ENCODE assay signal across 6 cellular contexts in the genomic region with DNA sequence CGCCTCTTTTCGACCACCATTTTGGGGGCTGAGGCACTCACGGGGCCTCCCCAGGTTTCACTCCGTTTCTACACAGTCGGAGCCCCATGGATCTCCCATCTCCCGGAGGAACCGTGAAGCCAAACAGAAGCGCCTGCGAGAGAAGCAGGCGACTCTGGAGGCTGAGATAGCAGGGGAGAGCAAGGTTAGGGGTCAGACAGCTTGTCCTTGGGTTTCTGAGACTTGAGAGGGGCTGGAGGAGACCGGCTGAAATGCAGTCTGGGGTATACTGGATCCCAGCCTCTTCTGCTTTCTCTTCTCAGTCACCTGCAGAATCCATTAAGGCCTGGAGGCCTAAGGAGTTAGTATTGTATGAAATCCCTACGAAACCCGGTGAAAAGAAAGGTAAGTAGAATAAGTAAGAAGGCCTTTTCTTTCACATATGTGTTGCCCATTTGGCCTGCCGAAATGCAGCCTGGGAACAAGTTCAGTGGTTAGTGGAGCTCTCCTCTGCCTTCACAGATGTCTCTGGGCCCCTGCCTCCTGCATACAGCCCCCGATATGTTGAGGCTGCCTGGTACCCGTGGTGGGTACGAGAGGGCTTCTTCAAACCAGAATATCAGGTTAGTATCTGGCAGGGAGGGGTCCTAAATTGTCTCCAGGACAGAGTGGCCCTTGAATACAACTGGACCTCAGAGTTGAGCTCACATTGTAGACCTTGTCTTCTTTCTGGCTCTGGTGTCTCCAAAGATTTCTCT. TPM values are rescaled to one million over a fixed set of nuclear protein-coding genes. Genes with fewer than 3 reads are reported as not detected.
DNase-seq lines count a peak whose midpoint lies in the region; ATAC-seq, FAIRE-seq and TF ChIP-seq lines count a peak whose summit lies in the region.

No MANE protein-coding gene starts in this region.

- H3K4me1 ChIP-seq in DOHH2 (ENCODE audit: control insufficient read depth, low read length) (peaks cover 22% of the 10 kb centered on the region), right lobe of liver (peaks cover 0 to 21% (median 9%) of the 10 kb centered on the region in 4 donors)

- WGBS in right lobe of liver (ENCODE audit: insufficient coverage, low coverage, low lambda C conversion rate, missing lambda C conversion rate) = 16% methylated on average over 16 of the region's 17 CpGs

- no peaks in the 10 kb centered on the region for H4K20me1 ChIP-seq in DOHH2 (ENCODE audit: control insufficient read depth, insufficient read depth, low read depth, low read length)

- H3K4me2 ChIP-seq in DOHH2 (ENCODE audit: low read length) = peak overlapping the region; percentile 74

- ATAC-seq in right lobe of liver = peak in 1 of 4 donors; percentile 1

- no peak for FAIRE-seq in H54 (lab: Jason Lieb, UNC)

- H3K9me3 ChIP-seq in DOHH2 (ENCODE audit: control insufficient read depth, insufficient read depth, low read length) = no peaks in the 10 kb centered on the region
- H3K9me3 ChIP-seq in right lobe of liver = no peaks in the 10 kb centered on the region

- peak overlapping the region; percentile 96 for H3K4me3 ChIP-seq in DOHH2 (ENCODE audit: low read length)
- peak overlapping the region; percentile 63 to 91 (median 78) for H3K4me3 ChIP-seq in right lobe of liver

- H3K79me2 ChIP-seq in DOHH2 (ENCODE audit: control insufficient read depth, low read length) = peaks cover 19% of the 10 kb centered on the region

- intact Hi-C loops in right lobe of liver (cut with DNase I) = no loop called here

- TF ChIP-seq CTCF in DOHH2 (IDR thresholded peaks at IDR 0.05; ENCODE audit: low read depth, low read length, poor library complexity, severe bottlenecking) = no peak
- TF ChIP-seq CTCF in right lobe of liver (IDR thresholded peaks at IDR 0.05) = no peak

- H3K9me2 ChIP-seq in DOHH2 (replicated peaks; ENCODE audit: control insufficient read depth, low read length) = no peaks in the 10 kb centered on the region

- no peaks in the 10 kb centered on the region for H3K27me3 ChIP-seq in DOHH2 (ENCODE audit: control insufficient read depth, low read length)
- H3K27me3 ChIP-seq in right lobe of liver = no peaks in the 10 kb centered on the region

- peak; percentile 65 for DNase-seq in activated CD8-positive, alpha-beta memory T cell treated with anti-CD3 and anti-CD28 coated beads, Interleukin-2, amount 50 U/mL, for 48 hours
- DNase-seq in right lobe of liver (peak in 1 of 3 donors; percentile 54), DMS153 (lab: John Stamatoyannopoulos, UW) (no peak), H54 (ENCODE audit: insufficient read length, low spot score) (no peak), EL (no peak)

- H3K27ac ChIP-seq in DOHH2 (ENCODE audit: low read depth, low read length) (peak overlapping the region; percentile 43; the same call in 1 of the 2 replicates), right lobe of liver (peak overlapping the region; percentile 87 to 96 (median 94))

- H3K36me3 ChIP-seq in DOHH2 (ENCODE audit: control insufficient read depth, low read length) = peaks cover 60% of the 10 kb centered on the region
- peaks cover 0 to 33% (median 12%) of the 10 kb centered on the region in 4 donors for H3K36me3 ChIP-seq in right lobe of liver

- 0 out of 2 replicates have a peak, but pooled peaks cover 5% of the 10 kb centered on the region for H3F3A ChIP-seq in DOHH2 (ENCODE audit: control insufficient read depth, insufficient read depth)

- TF ChIP-seq POLR2A in right lobe of liver (IDR thresholded peaks at IDR 0.05) (no peak), H54 (IDR thresholded peaks at IDR 0.05; ENCODE audit: low read depth, low read length) (no peak)

RNA-seq across cellular contexts. Expression of a gene that starts 1.0 kb away (rescaled TPM):
- 10 to 100 TPM; 21.5 to 36.1 (median 25.9) TPM for total RNA-seq in right lobe of liver

RNA-seq across cellular contexts. Expression of a gene that starts 7.0 kb away (rescaled TPM):
- total RNA-seq in right lobe of liver = 10 to 100 TPM in 4 of 6 experiments, 1 to 10 TPM in 2; 3.6 to 21.1 (median 17.3) TPM

RNA-seq across cellular contexts. Expression of a gene that starts 16.9 kb away (rescaled TPM):
- not detected for total RNA-seq in right lobe of liver

RNA-seq across cellular contexts. Expression of a gene that starts 25.8 kb away (rescaled TPM):
- not detected for total RNA-seq in right lobe of liver

RNA-seq across cellular contexts. Expression of a gene that starts 30.7 kb away (rescaled TPM):
- total RNA-seq in right lobe of liver = 1 to 10 TPM; 3.2 to 9.9 (median 5.0) TPM
